ENCODE assay signal across 8 cellular contexts in genomic region chr5:128083811-128084227, GRCh38. TPM values are rescaled to one million over a fixed set of nuclear protein-coding genes. Genes with fewer than 3 reads are reported as not detected.
DNase-seq lines count a peak whose midpoint lies in the region; ATAC-seq and TF ChIP-seq lines count a peak whose summit lies in the region.

No MANE protein-coding gene starts in this region.

- no peaks in the 10 kb centered on the region for H3K9me3 ChIP-seq in duodenal mucosa (ENCODE audit: control insufficient read depth in 1 of 2, low read length in 2 of 2)
- H3K9me3 ChIP-seq in mononuclear cell (ENCODE audit: low read depth, low read length): no peaks in the 10 kb centered on the region

- peak; percentile 39 for ATAC-seq in GM21723 (IDR thresholded peaks at IDR 0.05; ENCODE audit: unreplicated experiment)

- peaks cover 29 to 31% of the 10 kb centered on the region in 2 donors for H3K4me1 ChIP-seq in duodenal mucosa (ENCODE audit: control insufficient read depth in 1 of 2, insufficient read depth in 2 of 2, low read length in 2 of 2)
- H3K4me1 ChIP-seq in mononuclear cell (ENCODE audit: insufficient read depth, low read length): peaks cover 44% of the 10 kb centered on the region

- H3K27me3 ChIP-seq in duodenal mucosa (ENCODE audit: control insufficient read depth in 1 of 2, insufficient read depth in 2 of 2, low read length in 2 of 2) (no peaks in the 10 kb centered on the region), mononuclear cell (ENCODE audit: insufficient read depth, low read length) (no peaks in the 10 kb centered on the region)

- H3K9ac ChIP-seq in duodenal mucosa (ENCODE audit: low read depth in 1 of 2, low read length in 2 of 2): peak overlapping the region; percentile 65 to 81

- DNase-seq in GM12865 (ENCODE audit: low read depth) (no peak), LHCN-M2 (ENCODE audit: low read depth) (peak; percentile 58), NCI-H446 (lab: John Stamatoyannopoulos, UW) (no peak), OCI-M2 (lab: John Stamatoyannopoulos, UW; ENCODE audit: unreplicated experiment) (no peak)
- DNase-seq in effector CD4-positive, alpha-beta T cell: no peak

- peak; percentile 29 for TF ChIP-seq CTCF in GM12865 (IDR thresholded peaks at IDR 0.05; ENCODE audit: insufficient read depth, low read depth, low read length, missing control alignments)

- H3K27ac ChIP-seq in duodenal mucosa (ENCODE audit: low read depth, low read length): peak overlapping the region; percentile 96

- H3K4me3 ChIP-seq in GM12865 (ENCODE audit: low read depth, low read length): peak overlapping the region; percentile 62
- peak overlapping the region; percentile 93 to 94 for H3K4me3 ChIP-seq in duodenal mucosa (ENCODE audit: low read depth in 1 of 2, low read length in 2 of 2)
- H3K4me3 ChIP-seq in mononuclear cell (ENCODE audit: low read length): peak overlapping the region; percentile 68

- no peaks in the 10 kb centered on the region for H3K36me3 ChIP-seq in duodenal mucosa (ENCODE audit: control insufficient read depth in 1 of 2, insufficient read depth in 2 of 2, low read length in 2 of 2)

RNA-seq across cellular contexts. Expression of gene SLC12A2, which starts 0.3 kb away (rescaled TPM):
- total RNA-seq in LHCN-M2 (2014; rRNA removed) (32.9 and 40.8 TPM in 2 replicates), mononuclear cell (18.6 TPM)
- 5.4 TPM for polyA plus RNA-seq in LHCN-M2 (2012)
